In the genomic region with DNA sequence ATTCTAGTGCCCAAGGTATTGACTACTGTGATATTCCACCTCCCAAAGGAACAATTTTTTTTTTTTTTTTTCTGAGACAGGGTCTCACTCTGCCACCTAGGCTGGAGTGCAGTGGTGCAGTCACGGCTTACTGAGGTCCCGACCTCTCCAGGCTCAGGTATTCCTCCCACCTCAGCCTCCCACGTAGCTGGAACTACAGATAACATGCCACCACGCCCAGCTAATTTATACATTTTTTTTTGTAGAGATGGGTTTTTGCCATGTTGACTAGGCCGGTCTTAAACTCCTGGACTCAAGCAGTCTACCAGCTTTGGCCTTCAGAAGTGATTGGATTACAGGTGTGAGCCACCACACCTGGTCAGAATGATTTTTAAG, we compare ENCODE assay signal across 1 cellular context.
TF ChIP-seq lines count a peak whose summit lies in the region.

No MANE protein-coding gene starts in this region.

TF ChIP-seq in GM23338, 12 proteins besides CTCF, POLR2A, EP300 and RAD21 (continued from another document):
- TF ChIP-seq, protein P1, sequence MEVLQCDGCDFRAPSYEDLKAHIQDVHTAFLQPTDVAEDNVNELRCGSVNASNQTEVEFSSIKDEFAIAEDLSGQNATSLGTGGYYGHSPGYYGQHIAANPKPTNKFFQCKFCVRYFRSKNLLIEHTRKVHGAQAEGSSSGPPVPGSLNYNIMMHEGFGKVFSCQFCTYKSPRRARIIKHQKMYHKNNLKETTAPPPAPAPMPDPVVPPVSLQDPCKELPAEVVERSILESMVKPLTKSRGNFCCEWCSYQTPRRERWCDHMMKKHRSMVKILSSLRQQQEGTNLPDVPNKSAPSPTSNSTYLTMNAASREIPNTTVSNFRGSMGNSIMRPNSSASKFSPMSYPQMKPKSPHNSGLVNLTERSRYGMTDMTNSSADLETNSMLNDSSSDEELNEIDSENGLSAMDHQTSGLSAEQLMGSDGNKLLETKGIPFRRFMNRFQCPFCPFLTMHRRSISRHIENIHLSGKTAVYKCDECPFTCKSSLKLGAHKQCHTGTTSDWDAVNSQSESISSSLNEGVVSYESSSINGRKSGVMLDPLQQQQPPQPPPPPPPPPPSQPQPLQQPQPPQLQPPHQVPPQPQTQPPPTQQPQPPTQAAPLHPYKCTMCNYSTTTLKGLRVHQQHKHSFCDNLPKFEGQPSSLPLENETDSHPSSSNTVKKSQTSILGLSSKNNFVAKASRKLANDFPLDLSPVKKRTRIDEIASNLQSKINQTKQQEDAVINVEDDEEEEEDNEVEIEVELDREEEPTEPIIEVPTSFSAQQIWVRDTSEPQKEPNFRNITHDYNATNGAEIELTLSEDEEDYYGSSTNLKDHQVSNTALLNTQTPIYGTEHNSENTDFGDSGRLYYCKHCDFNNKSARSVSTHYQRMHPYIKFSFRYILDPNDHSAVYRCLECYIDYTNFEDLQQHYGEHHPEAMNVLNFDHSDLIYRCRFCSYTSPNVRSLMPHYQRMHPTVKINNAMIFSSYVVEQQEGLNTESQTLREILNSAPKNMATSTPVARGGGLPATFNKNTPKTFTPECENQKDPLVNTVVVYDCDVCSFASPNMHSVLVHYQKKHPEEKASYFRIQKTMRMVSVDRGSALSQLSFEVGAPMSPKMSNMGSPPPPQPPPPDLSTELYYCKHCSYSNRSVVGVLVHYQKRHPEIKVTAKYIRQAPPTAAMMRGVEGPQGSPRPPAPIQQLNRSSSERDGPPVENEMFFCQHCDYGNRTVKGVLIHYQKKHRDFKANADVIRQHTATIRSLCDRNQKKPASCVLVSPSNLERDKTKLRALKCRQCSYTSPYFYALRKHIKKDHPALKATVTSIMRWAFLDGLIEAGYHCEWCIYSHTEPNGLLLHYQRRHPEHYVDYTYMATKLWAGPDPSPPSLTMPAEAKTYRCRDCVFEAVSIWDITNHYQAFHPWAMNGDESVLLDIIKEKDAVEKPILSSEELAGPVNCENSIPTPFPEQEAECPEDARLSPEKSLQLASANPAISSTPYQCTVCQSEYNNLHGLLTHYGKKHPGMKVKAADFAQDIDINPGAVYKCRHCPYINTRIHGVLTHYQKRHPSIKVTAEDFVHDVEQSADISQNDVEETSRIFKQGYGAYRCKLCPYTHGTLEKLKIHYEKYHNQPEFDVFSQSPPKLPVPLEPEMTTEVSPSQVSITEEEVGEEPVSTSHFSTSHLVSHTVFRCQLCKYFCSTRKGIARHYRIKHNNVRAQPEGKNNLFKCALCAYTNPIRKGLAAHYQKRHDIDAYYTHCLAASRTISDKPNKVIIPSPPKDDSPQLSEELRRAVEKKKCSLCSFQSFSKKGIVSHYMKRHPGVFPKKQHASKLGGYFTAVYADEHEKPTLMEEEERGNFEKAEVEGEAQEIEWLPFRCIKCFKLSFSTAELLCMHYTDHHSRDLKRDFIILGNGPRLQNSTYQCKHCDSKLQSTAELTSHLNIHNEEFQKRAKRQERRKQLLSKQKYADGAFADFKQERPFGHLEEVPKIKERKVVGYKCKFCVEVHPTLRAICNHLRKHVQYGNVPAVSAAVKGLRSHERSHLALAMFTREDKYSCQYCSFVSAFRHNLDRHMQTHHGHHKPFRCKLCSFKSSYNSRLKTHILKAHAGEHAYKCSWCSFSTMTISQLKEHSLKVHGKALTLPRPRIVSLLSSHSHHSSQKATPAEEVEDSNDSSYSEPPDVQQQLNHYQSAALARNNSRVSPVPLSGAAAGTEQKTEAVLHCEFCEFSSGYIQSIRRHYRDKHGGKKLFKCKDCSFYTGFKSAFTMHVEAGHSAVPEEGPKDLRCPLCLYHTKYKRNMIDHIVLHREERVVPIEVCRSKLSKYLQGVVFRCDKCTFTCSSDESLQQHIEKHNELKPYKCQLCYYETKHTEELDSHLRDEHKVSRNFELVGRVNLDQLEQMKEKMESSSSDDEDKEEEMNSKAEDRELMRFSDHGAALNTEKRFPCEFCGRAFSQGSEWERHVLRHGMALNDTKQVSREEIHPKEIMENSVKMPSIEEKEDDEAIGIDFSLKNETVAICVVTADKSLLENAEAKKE (CRISPR knock-in tag; IDR thresholded peaks at IDR 0.05): no peak
